Comparison of ENCODE assay signal across 10 cellular contexts in the genomic region with DNA sequence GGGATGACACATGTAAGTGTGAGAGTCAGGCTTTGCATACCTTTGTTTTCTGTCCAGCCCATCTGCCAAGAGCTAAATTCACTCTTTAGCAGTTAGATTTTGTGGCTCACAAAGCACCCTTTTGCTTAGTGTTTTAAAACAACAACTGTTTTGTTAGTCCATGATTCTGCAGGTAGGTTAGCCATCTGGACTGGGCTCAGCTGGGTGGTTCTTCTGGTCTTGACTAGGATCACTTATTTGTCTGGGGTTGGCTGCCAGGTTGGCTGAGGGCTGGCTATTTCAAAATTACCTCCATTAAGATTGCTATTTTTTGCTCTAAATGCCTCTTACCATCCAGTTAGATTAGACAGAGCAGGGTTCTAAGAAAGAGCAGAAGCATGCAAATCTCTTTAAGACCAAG.
"Had no signal": no experiment of that assay in that cellular context is flagged by ENCODE, and none has a peak within 500 bp of the region (broad histone marks: within the 10 kb centered on the region; RNA-seq: fewer than 3 reads in every experiment).

No MANE protein-coding gene starts in this region.

- H3K27ac ChIP-seq: GM23248 had no signal

- H3K4me3 ChIP-seq: GM23248, HAP-1 had no signal

- FAIRE-seq: H1, H54 had no signal

- ATAC-seq: HCT116 had no signal

- H3K4me1 ChIP-seq: HAP-1 had no signal

- H3K9me3 ChIP-seq: HAP-1 had no signal

- H2AFZ ChIP-seq: GM23248 had no signal

- H3K9ac ChIP-seq: GM23248 had no signal

- H3K4me3 Mint-ChIP-seq: H9, HFFc6 had no signal

- DNase-seq: GM23248, GOT3, H7, H9, HCEC 1CT, HFFc6 had no signal

- H3K27ac Mint-ChIP-seq: H9, HFFc6 had no signal

- H3K36me3 ChIP-seq: HAP-1 had no signal
